In genomic region chr13:66532146-66532545, GRCh38 we compare ENCODE assay signal across 20 cellular contexts.
A peak's percentile ranks its signal among the peaks of the same experiment; 100 is the strongest.
DNase-seq lines count a peak whose midpoint lies in the region; ATAC-seq and TF ChIP-seq lines count a peak whose summit lies in the region.
"Had no signal": no experiment of that assay in that cellular context is flagged by ENCODE, and none has a peak within 500 bp of the region (broad histone marks: within the 10 kb centered on the region; RNA-seq: fewer than 3 reads in every experiment).

No MANE protein-coding gene starts in this region.

- H3K9ac ChIP-seq in KMS-11 (no peak overlapping the region), mesendoderm (ENCODE audit: low read length) (no peak overlapping the region)

- H3K27ac Mint-ChIP-seq in natural killer cell, result no peak overlapping the region
- H3K27ac Mint-ChIP-seq: activated CD4-positive, alpha-beta memory T cell treated with anti-CD3 and anti-CD28 coated beads for 36 hours; dendritic cell treated with granulocyte-macrophage colony-stimulating factor and Interleukin-4, amounts not matched to agents 40 ng/mL and 50 ng/mL, for 4 days; stimulated activated memory B cell treated with anti-CD40 and anti-IgM and Interleukin-4, amounts not matched to agents 10 μg/mL and 1 μg/mL and 100 μg/mL, for 72 hours had no signal

- no peak overlapping the region for H3K4me3 Mint-ChIP-seq in natural killer cell
- H3K4me3 Mint-ChIP-seq: activated CD4-positive, alpha-beta memory T cell treated with anti-CD3 and anti-CD28 coated beads for 36 hours; dendritic cell treated with granulocyte-macrophage colony-stimulating factor and Interleukin-4, amounts not matched to agents 40 ng/mL and 50 ng/mL, for 4 days; stimulated activated memory B cell treated with anti-CD40 and anti-IgM and Interleukin-4, amounts not matched to agents 10 μg/mL and 1 μg/mL and 100 μg/mL, for 72 hours had no signal

- no peak for ATAC-seq in natural killer cell
- ATAC-seq: stimulated activated memory B cell treated with anti-CD40 and anti-IgM and Interleukin-4, amounts not matched to agents 10 μg/mL and 1 μg/mL and 100 μg/mL, for 72 hours had no signal

- no peaks in the 10 kb centered on the region for H3K4me1 Mint-ChIP-seq in natural killer cell
- H3K4me1 Mint-ChIP-seq: stimulated activated memory B cell treated with anti-CD40 and anti-IgM and Interleukin-4, amounts not matched to agents 10 μg/mL and 1 μg/mL and 100 μg/mL, for 72 hours had no signal

- H3K56ac ChIP-seq in mesendoderm (ENCODE audit: low read length), result no peak overlapping the region

- H3K4me3 ChIP-seq in KMS-11 (IDR thresholded peaks at IDR 0.05; ENCODE audit: insufficient read depth, low read depth, low read length), result no peak overlapping the region
- H3K4me3 ChIP-seq in foreskin fibroblast (ENCODE audit: low read depth in 1 of 2, low read length in 2 of 2), result no peak overlapping the region
- H3K4me3 ChIP-seq in mesendoderm (ENCODE audit: low read length), result no peak overlapping the region
- H3K4me3 ChIP-seq: left ventricle myocardium inferior, SK-N-MC, spleen had no signal

- DNase-seq in AG08396 (ENCODE audit: low spot score), result peak; percentile 28
- DNase-seq in amniotic stem cell (lab: John Stamatoyannopoulos, UW), result peak; percentile 46
- peak; percentile 53 to 71 for DNase-seq in foreskin fibroblast
- no peak for DNase-seq in natural killer cell
- no peak for DNase-seq in central memory CD4-positive, alpha-beta T cell
- no peak for DNase-seq in mesendoderm
- no peak for DNase-seq in iPS-NIHi11 (ENCODE audit: low spot score)
- DNase-seq: activated CD4-positive, alpha-beta memory T cell treated with anti-CD3 and anti-CD28 coated beads for 36 hours; adrenal gland; Calu3; KG1; left ventricle myocardium inferior; NCI-H1694; NCI-H510A; spleen; trophoblast cell had no signal

- intact Hi-C loops in natural killer cell (cut with micrococcal nuclease), result no loop called here

- H3K27me3 Mint-ChIP-seq in natural killer cell (ENCODE audit: low read depth in 2 of 2), result no peaks in the 10 kb centered on the region
- H3K27me3 Mint-ChIP-seq: activated CD4-positive, alpha-beta memory T cell treated with anti-CD3 and anti-CD28 coated beads for 36 hours; dendritic cell treated with granulocyte-macrophage colony-stimulating factor and Interleukin-4, amounts not matched to agents 40 ng/mL and 50 ng/mL, for 4 days; stimulated activated memory B cell treated with anti-CD40 and anti-IgM and Interleukin-4, amounts not matched to agents 10 μg/mL and 1 μg/mL and 100 μg/mL, for 72 hours had no signal

- H3K4me2 ChIP-seq in KMS-11 (no peak overlapping the region), mesendoderm (ENCODE audit: low read length) (no peak overlapping the region)

- no peak for TF ChIP-seq CTCF in KMS-11 (conservative IDR thresholded peaks at IDR 0.05; ENCODE audit: low read depth, low read length)
- no peak for TF ChIP-seq CTCF in foreskin fibroblast (IDR thresholded peaks at IDR 0.05; ENCODE audit: low read depth, low read length)
- no peak for TF ChIP-seq CTCF in natural killer cell (IDR thresholded peaks at IDR 0.05)

- H3K36me3 ChIP-seq in KMS-11 (ENCODE audit: insufficient read depth) (no peaks in the 10 kb centered on the region), mesendoderm (ENCODE audit: control insufficient read depth, insufficient read depth, low read length) (no peaks in the 10 kb centered on the region)
- H3K36me3 ChIP-seq: adrenal gland, left ventricle myocardium inferior, spleen had no signal

- no peaks in the 10 kb centered on the region for H3K9me3 Mint-ChIP-seq in natural killer cell
- H3K9me3 Mint-ChIP-seq: activated CD4-positive, alpha-beta memory T cell treated with anti-CD3 and anti-CD28 coated beads for 36 hours; dendritic cell treated with granulocyte-macrophage colony-stimulating factor and Interleukin-4, amounts not matched to agents 40 ng/mL and 50 ng/mL, for 4 days; stimulated activated memory B cell treated with anti-CD40 and anti-IgM and Interleukin-4, amounts not matched to agents 10 μg/mL and 1 μg/mL and 100 μg/mL, for 72 hours had no signal

- H2BK5ac ChIP-seq in mesendoderm (ENCODE audit: low read length), result no peak overlapping the region

- no peak overlapping the region for H2AK5ac ChIP-seq in mesendoderm (ENCODE audit: low read length)

- H3K27me3 ChIP-seq in KMS-11 (ENCODE audit: insufficient read depth, low read depth), result no peaks in the 10 kb centered on the region
- H3K27me3 ChIP-seq in mesendoderm (ENCODE audit: insufficient read depth, low read length, poor library complexity), result no peaks in the 10 kb centered on the region
- H3K27me3 ChIP-seq: adrenal gland, spleen had no signal

- H2BK15ac ChIP-seq in mesendoderm (replicated peaks; ENCODE audit: low read depth), result no peak overlapping the region

- H3K18ac ChIP-seq in mesendoderm (ENCODE audit: low read length), result no peak overlapping the region

- H3K27ac ChIP-seq in KMS-11, result peak overlapping the region; percentile 62; the same call in 1 of the 2 replicates
- no peak overlapping the region for H3K27ac ChIP-seq in mesendoderm (ENCODE audit: low read depth, low read length)
- H3K27ac ChIP-seq: adrenal gland, left ventricle myocardium inferior, SK-N-MC, spleen had no signal

- H4K5ac ChIP-seq in mesendoderm (ENCODE audit: low read length), result no peak overlapping the region

- H3K79me2 ChIP-seq in KMS-11 (ENCODE audit: insufficient read depth, low read depth) (no peaks in the 10 kb centered on the region), mesendoderm (ENCODE audit: control insufficient read depth, insufficient read depth, low read length) (no peaks in the 10 kb centered on the region)

- no peaks in the 10 kb centered on the region for H3K79me1 ChIP-seq in mesendoderm (ENCODE audit: low read length)

- H3K36me3 Mint-ChIP-seq in natural killer cell, result no peaks in the 10 kb centered on the region
- H3K36me3 Mint-ChIP-seq: activated CD4-positive, alpha-beta memory T cell treated with anti-CD3 and anti-CD28 coated beads for 36 hours; stimulated activated memory B cell treated with anti-CD40 and anti-IgM and Interleukin-4, amounts not matched to agents 10 μg/mL and 1 μg/mL and 100 μg/mL, for 72 hours had no signal

- no peak overlapping the region for H3K23ac ChIP-seq in mesendoderm (ENCODE audit: low read length)

- H2BK120ac ChIP-seq in mesendoderm (ENCODE audit: low read depth, low read length), result no peak overlapping the region

- no CpG with 5 or more reads among the region's 3 CpGs for WGBS in mesendoderm (ENCODE audit: extremely low coverage, insufficient coverage, low lambda C conversion rate)

- no peak overlapping the region for H4K8ac ChIP-seq in mesendoderm (ENCODE audit: low read depth, low read length)

- H3K4ac ChIP-seq in mesendoderm (ENCODE audit: low read depth, low read length), result no peak overlapping the region

- peaks cover 37% of the 10 kb centered on the region for H3K4me1 ChIP-seq in KMS-11 (ENCODE audit: low read depth, poor library complexity, severe bottlenecking)
- no peaks in the 10 kb centered on the region for H3K4me1 ChIP-seq in mesendoderm (ENCODE audit: control insufficient read depth, low read depth, low read length)
- H3K4me1 ChIP-seq: adrenal gland, left ventricle myocardium inferior, spleen had no signal

- no peaks in the 10 kb centered on the region for H4K20me1 ChIP-seq in KMS-11 (ENCODE audit: insufficient read depth)

- H2AFZ ChIP-seq in KMS-11 (ENCODE audit: low read depth), result no peak overlapping the region

Comparison
In these comparisons a context has a peak if more than half of its experiments do, and no peak if none do; other contexts are left out.
1. DNase-seq: peak in AG08396 (single experiment), amniotic stem cell (single experiment) and foreskin fibroblast (2 of 2); none in natural killer cell (single experiment), central memory CD4-positive, alpha-beta T cell (single experiment), mesendoderm (single experiment) and iPS-NIHi11 (single experiment).